ENCODE assay signal across 1 cellular context in genomic region chr16:81445143-81445922, GRCh38.
TF ChIP-seq lines count a peak whose summit lies in the region.

No MANE protein-coding gene starts in this region.

TF ChIP-seq in HepG2, 621 proteins besides CTCF, POLR2A, EP300 and RAD21 (continued from another document and continues in another):
- no peak for TF ChIP-seq PAXIP1 (CRISPR knock-in tag; conservative IDR thresholded peaks at IDR 0.05)
- TF ChIP-seq MAFK (conservative IDR thresholded peaks at IDR 0.05 in 1 of 2, IDR thresholded peaks at IDR 0.05 in 1 of 2; ENCODE audit: low read length in 2 of 2): no peak
- no peak for TF ChIP-seq ZBTB10 (CRISPR knock-in tag; IDR thresholded peaks at IDR 0.05; ENCODE audit: borderline replicate concordance)
- TF ChIP-seq ZFX (CRISPR knock-in tag; IDR thresholded peaks at IDR 0.05; ENCODE audit: low read depth): no peak; the same call in none of the 2 replicates
- peak; percentile 65 to 82 for TF ChIP-seq HMGXB4 (CRISPR knock-in tag; IDR thresholded peaks at IDR 0.05; ENCODE audit: borderline replicate concordance in 1 of 2, low read depth in 1 of 2)
- TF ChIP-seq ISX (CRISPR knock-in tag; conservative IDR thresholded peaks at IDR 0.05): no peak
- no peak for TF ChIP-seq MAF1 (CRISPR knock-in tag; IDR thresholded peaks at IDR 0.05; ENCODE audit: borderline replicate concordance)
- TF ChIP-seq ZNF879 (CRISPR knock-in tag; IDR thresholded peaks at IDR 0.05): no peak
- TF ChIP-seq ZNF549 (CRISPR knock-in tag; IDR thresholded peaks at IDR 0.05): no peak
- TF ChIP-seq CHD2 (IDR thresholded peaks at IDR 0.05; ENCODE audit: low read depth, low read length): no peak
- peak; percentile 39; the same call in 1 of the 2 replicates for TF ChIP-seq ZNF33A (CRISPR knock-in tag; IDR thresholded peaks at IDR 0.05; ENCODE audit: borderline replicate concordance)
- TF ChIP-seq ZNF740 (CRISPR knock-in tag; IDR thresholded peaks at IDR 0.05): peak; percentile 83
- no peak for TF ChIP-seq SMARCE1 (IDR thresholded peaks at IDR 0.05; ENCODE audit: borderline replicate concordance)
- no peak for TF ChIP-seq BCL6 (CRISPR knock-in tag; IDR thresholded peaks at IDR 0.05)
- TF ChIP-seq ARID5B (CRISPR knock-in tag; IDR thresholded peaks at IDR 0.05): 0 out of 2 replicates have a peak, but pooled peaks have one; percentile 10
- 0 out of 2 replicates have a peak, but pooled peaks have one; percentile 37 for TF ChIP-seq ZBTB38 (CRISPR knock-in tag; IDR thresholded peaks at IDR 0.05)
- peak; percentile 78; the same call in 1 of the 2 replicates for TF ChIP-seq ZNF670 (CRISPR knock-in tag; IDR thresholded peaks at IDR 0.05; ENCODE audit: borderline replicate concordance)
- TF ChIP-seq ZSCAN25 (CRISPR knock-in tag; IDR thresholded peaks at IDR 0.05): no peak
- TF ChIP-seq SIN3A (IDR thresholded peaks at IDR 0.05; ENCODE audit: borderline replicate concordance, low read depth, low read length): peak; percentile 60; the same call in 1 of the 2 replicates
- TF ChIP-seq ZNF17 (CRISPR knock-in tag; IDR thresholded peaks at IDR 0.05): no peak
- TF ChIP-seq RXRB (CRISPR knock-in tag; IDR thresholded peaks at IDR 0.05; ENCODE audit: borderline replicate concordance): no peak
- no peak for TF ChIP-seq ZMAT3 (CRISPR knock-in tag; conservative IDR thresholded peaks at IDR 0.05)
- TF ChIP-seq ZXDC (CRISPR knock-in tag; IDR thresholded peaks at IDR 0.05): no peak
- no peak for TF ChIP-seq ZKSCAN8 (CRISPR knock-in tag; IDR thresholded peaks at IDR 0.05; ENCODE audit: borderline replicate concordance)
- TF ChIP-seq GMEB1 (CRISPR knock-in tag; IDR thresholded peaks at IDR 0.05; ENCODE audit: borderline replicate concordance): 0 out of 2 replicates have a peak, but pooled peaks have one; percentile 5
- no peak for TF ChIP-seq ZNF335 (CRISPR knock-in tag; IDR thresholded peaks at IDR 0.05)
- no peak for TF ChIP-seq PHB2 (IDR thresholded peaks at IDR 0.05; ENCODE audit: partially characterized antibody)
- no peak for TF ChIP-seq ZNF761 (CRISPR knock-in tag; conservative IDR thresholded peaks at IDR 0.05)
- TF ChIP-seq NRL (CRISPR knock-in tag; IDR thresholded peaks at IDR 0.05; ENCODE audit: borderline replicate concordance): no peak
- TF ChIP-seq ZC3H13 (CRISPR knock-in tag; IDR thresholded peaks at IDR 0.05): 0 out of 2 replicates have a peak, but pooled peaks have one; percentile 4
- TF ChIP-seq MEIS1 (CRISPR knock-in tag; IDR thresholded peaks at IDR 0.05; ENCODE audit: borderline replicate concordance): no peak
- TF ChIP-seq PHF5A (CRISPR knock-in tag; IDR thresholded peaks at IDR 0.05; ENCODE audit: low read depth, unreplicated experiment): no peak
- TF ChIP-seq ZNF276 (CRISPR knock-in tag; IDR thresholded peaks at IDR 0.05; ENCODE audit: low read depth): no peak
- TF ChIP-seq ZFP37 (CRISPR knock-in tag; IDR thresholded peaks at IDR 0.05; ENCODE audit: borderline replicate concordance): no peak
- TF ChIP-seq GPN1 (CRISPR knock-in tag; IDR thresholded peaks at IDR 0.05; ENCODE audit: borderline replicate concordance): peak; percentile 45; the same call in 1 of the 2 replicates
- TF ChIP-seq SSRP1 (CRISPR knock-in tag; IDR thresholded peaks at IDR 0.05): no peak
- TF ChIP-seq RELA (CRISPR knock-in tag; IDR thresholded peaks at IDR 0.05): no peak
- TF ChIP-seq JARID2 (CRISPR knock-in tag; IDR thresholded peaks at IDR 0.05; ENCODE audit: insufficient replicate concordance): no peak
- no peak for TF ChIP-seq ZNF552 (CRISPR knock-in tag; IDR thresholded peaks at IDR 0.05; ENCODE audit: borderline replicate concordance)
- no peak for TF ChIP-seq ZNF619 (CRISPR knock-in tag; IDR thresholded peaks at IDR 0.05)
- TF ChIP-seq ZNF10 (CRISPR knock-in tag; IDR thresholded peaks at IDR 0.05; ENCODE audit: borderline replicate concordance, low read depth): no peak
- TF ChIP-seq ZBTB7B (CRISPR knock-in tag; IDR thresholded peaks at IDR 0.05): peak; percentile 70; the same call in 1 of the 2 replicates
- no peak for TF ChIP-seq ZNF576 (CRISPR knock-in tag; IDR thresholded peaks at IDR 0.05)
